In the genomic region with DNA sequence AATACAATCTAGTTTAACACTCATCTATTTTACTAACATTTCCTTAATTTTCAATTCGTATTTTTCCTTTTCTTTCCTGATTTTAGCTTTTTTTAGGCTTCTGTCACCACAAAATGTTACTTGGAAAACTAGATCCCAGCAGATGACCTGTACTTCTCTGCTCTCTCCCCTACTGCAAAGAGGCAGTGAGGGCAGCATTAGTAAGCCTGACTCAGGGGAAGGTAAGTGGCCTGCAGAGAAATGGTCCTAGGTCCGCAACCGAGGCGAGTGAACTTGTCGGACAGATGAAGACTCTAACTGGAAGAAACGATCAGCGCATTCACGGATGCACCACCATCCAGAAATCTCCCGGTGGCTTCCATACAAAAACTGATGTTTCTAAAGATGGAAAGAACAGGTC, we compare ENCODE assay signal across 9 cellular contexts. TPM values are rescaled to one million over a fixed set of nuclear protein-coding genes. Genes with fewer than 3 reads are reported as not detected.
DNase-seq lines count a peak whose midpoint lies in the region; ATAC-seq, FAIRE-seq and TF ChIP-seq lines count a peak whose summit lies in the region.
"Had no signal": no experiment of that assay in that cellular context is flagged by ENCODE, and none has a peak within 500 bp of the region (broad histone marks: within the 10 kb centered on the region; RNA-seq: fewer than 3 reads in every experiment).

No MANE protein-coding gene starts in this region.

- no peak overlapping the region for H2AFZ ChIP-seq in HepG2 (ENCODE audit: low read length)

- H3K4me1 Mint-ChIP-seq in activated CD4-positive, alpha-beta T cell treated with anti-CD3 and anti-CD28 coated beads, Interleukin-2, amount 10 ng/mL, durations not matched to agents 24 days and 14 days = peaks cover 30% of the 10 kb centered on the region

- peak overlapping the region; percentile 84 for H3K27ac Mint-ChIP-seq in activated CD4-positive, alpha-beta T cell treated with anti-CD3 and anti-CD28 coated beads, Interleukin-2, amount 10 ng/mL, durations not matched to agents 24 days and 14 days

- H3K27me3 ChIP-seq in HepG2 (ENCODE audit: control insufficient read depth in 1 of 2, insufficient read depth in 2 of 2, low read length in 2 of 2) = no peaks in the 10 kb centered on the region
- no peaks in the 10 kb centered on the region for H3K27me3 ChIP-seq in thymus (ENCODE audit: control insufficient read depth, insufficient read depth)
- H3K27me3 ChIP-seq in WERI-Rb-1 (ENCODE audit: insufficient read depth, low read depth, severe bottlenecking) = no peaks in the 10 kb centered on the region

- no peaks in the 10 kb centered on the region; the same call in 1 of the 2 replicates for H4K20me1 ChIP-seq in HepG2 (ENCODE audit: insufficient read depth, low read length)

- TF ChIP-seq CTCF in HepG2 (CRISPR knock-in tag; IDR thresholded peaks at IDR 0.05) = no peak
- TF ChIP-seq CTCF in WERI-Rb-1 (IDR thresholded peaks at IDR 0.05; ENCODE audit: low read depth, low read length) = no peak

- H3K4me2 ChIP-seq in HepG2 (ENCODE audit: low read depth, low read length) = no peak overlapping the region

- ATAC-seq in HepG2 (no peak), HG02981 (IDR thresholded peaks at IDR 0.05; ENCODE audit: unreplicated experiment) (no peak)

- WGBS in HepG2 (ENCODE audit: low lambda C conversion rate) = 97% methylated on average over 9 of the region's 9 CpGs
- WGBS in thymus = 97% methylated on average over 9 of the region's 9 CpGs

- H3K27me3 Mint-ChIP-seq in activated CD4-positive, alpha-beta T cell treated with anti-CD3 and anti-CD28 coated beads, Interleukin-2, amount 10 ng/mL, durations not matched to agents 24 days and 14 days = no peaks in the 10 kb centered on the region

- intact Hi-C loops in activated CD4-positive, alpha-beta T cell treated with anti-CD3 and anti-CD28 coated beads, Interleukin-2, amount 10 ng/mL, durations not matched to agents 24 days and 14 days (cut with micrococcal nuclease) = no loop called here
- intact Hi-C loops in HepG2 (cut with micrococcal nuclease; ENCODE audit: unreplicated experiment) = no loop called here
- intact Hi-C loops in head of caudate nucleus (cut with DNase I) = no loop called here

- peaks cover 15 to 47% of the 10 kb centered on the region in 2 experiments; a peak in 4 of 5 replicates for H3K36me3 ChIP-seq in HepG2 (replicated peaks in 1 of 2; ENCODE audit: control insufficient read depth in 1 of 2, insufficient read depth in 2 of 2, low read length in 2 of 2)
- H3K36me3 ChIP-seq in thymus (ENCODE audit: control insufficient read depth, insufficient read depth) = peaks cover 52% of the 10 kb centered on the region
- H3K36me3 ChIP-seq in WERI-Rb-1 = peaks cover 58% of the 10 kb centered on the region

- DNase-seq in activated CD4-positive, alpha-beta T cell treated with anti-CD3 and anti-CD28 coated beads, Interleukin-2, amount 10 ng/mL, durations not matched to agents 24 days and 14 days = no peak
- DNase-seq in activated CD4-positive, alpha-beta T cell treated with anti-CD3 and anti-CD28 coated beads, Interleukin-2, amount 50 U/mL, for 4 hours = no peak
- DNase-seq in amniotic epithelial cell (ENCODE audit: low read depth) (peak; percentile 62), HepG2 (ENCODE audit: low spot score) (no peak), head of caudate nucleus (no peak), WERI-Rb-1 (no peak)

- no peak for FAIRE-seq in HepG2 (lab: Jason Lieb, UNC)
- FAIRE-seq: D721Med had no signal

- in situ Hi-C loops in HepG2 (cut with HindIII; ENCODE audit: extremely low pct_ligation_motif_present, low pct_unique_long_range_greater_than_20kb) = no loop called here

- no peak for TF ChIP-seq POLR2A in HepG2 (IDR thresholded peaks at IDR 0.05; ENCODE audit: insufficient read depth in 1 of 2, low read depth in 2 of 2, low read length in 2 of 2)

- no peaks in the 10 kb centered on the region for H3K9me3 ChIP-seq in HepG2 (ENCODE audit: low read length)
- no peaks in the 10 kb centered on the region for H3K9me3 ChIP-seq in thymus (ENCODE audit: control insufficient read depth)
- H3K9me3 ChIP-seq in WERI-Rb-1 (ENCODE audit: severe bottlenecking) = no peaks in the 10 kb centered on the region

- CTCF ChIA-PET in HepG2 (lab: Yijun Ruan, JAX; ENCODE audit: low intra/inter-chr PET ratio, low total read pairs) = interaction anchor here (1.7 kb wide), 1 partner anchor 249 kb away, joined by 3 read pairs; no protein-coding TSS in a partner anchor

- H3K79me2 ChIP-seq in HepG2 (ENCODE audit: insufficient read depth, low read length) = no peaks in the 10 kb centered on the region

- H3K4me3 Mint-ChIP-seq in activated CD4-positive, alpha-beta T cell treated with anti-CD3 and anti-CD28 coated beads, Interleukin-2, amount 10 ng/mL, durations not matched to agents 24 days and 14 days = peak overlapping the region; percentile 49

- H3K27ac ChIP-seq in HepG2 (ENCODE audit: extremely low read length, insufficient read depth, low read length) (peak overlapping the region; percentile 96), thymus (ENCODE audit: low read depth) (peak overlapping the region; percentile 20), WERI-Rb-1 (no peak overlapping the region)

- no peak for TF ChIP-seq RAD21 in HepG2 (CRISPR knock-in tag; IDR thresholded peaks at IDR 0.05)

- H3K4me1 ChIP-seq in HepG2 (ENCODE audit: insufficient read depth, low read length) = peaks cover 20% of the 10 kb centered on the region
- H3K4me1 ChIP-seq in thymus (ENCODE audit: control insufficient read depth, insufficient read depth, low read length) = no peaks in the 10 kb centered on the region

- H3K4me3 ChIP-seq in HepG2 (replicated peaks in 1 of 3; ENCODE audit: insufficient read depth in 1 of 3, low read depth in 2 of 3, low read length in 3 of 3) (no peak overlapping the region), thymus (ENCODE audit: low read length) (no peak overlapping the region), WERI-Rb-1 (ENCODE audit: low read depth, low read length) (no peak overlapping the region)

- POLR2A ChIA-PET in HepG2 (lab: Yijun Ruan, JAX) = interaction anchor here (1.2 to 4.4 kb wide), 4 partner anchors 10 to 33 kb away, joined by 3 to 30 read pairs (median 12); a partner anchor contains a TSS

- TF ChIP-seq EP300 in HepG2 (IDR thresholded peaks at IDR 0.05; ENCODE audit: low read depth in 2 of 2, low read length in 2 of 2) (no peak), HepG2 (CRISPR knock-in tag; IDR thresholded peaks at IDR 0.05; ENCODE audit: borderline replicate concordance) (no peak)

- peak overlapping the region; percentile 78; the same call in 1 of the 2 replicates for H3K9ac ChIP-seq in HepG2 (ENCODE audit: insufficient read depth, low read depth, low read length)

- peaks cover 53% of the 10 kb centered on the region for H3K36me3 Mint-ChIP-seq in activated CD4-positive, alpha-beta T cell treated with anti-CD3 and anti-CD28 coated beads, Interleukin-2, amount 10 ng/mL, durations not matched to agents 24 days and 14 days (ENCODE audit: low read depth)

- BruUV-seq in HepG2 (replicated peaks; lab: Mats Ljungman, UMichigan) = no TSS peak

- no peaks in the 10 kb centered on the region for H3K9me3 Mint-ChIP-seq in activated CD4-positive, alpha-beta T cell treated with anti-CD3 and anti-CD28 coated beads, Interleukin-2, amount 10 ng/mL, durations not matched to agents 24 days and 14 days

RNA-seq across cellular contexts. Expression of a gene that starts 20.4 kb away (rescaled TPM):
- 38.7 and 39.4 TPM in 2 replicates for total RNA-seq in activated CD4-positive, alpha-beta T cell treated with anti-CD3 and anti-CD28 coated beads, Interleukin-2, amount 10 ng/mL, durations not matched to agents 24 days and 14 days
- 25.9 and 50.5 TPM in 2 replicates for total RNA-seq in HepG2 (2016; rRNA removed; fragmentation: Illumina TruSeq; extraction: Trizol)
- total RNA-seq in HepG2 (2016; cell fraction: cytosol; rRNA removed; fragmentation: Illumina TruSeq; extraction: Trizol; ENCODE audit: low read depth) = 3.9 and 4.2 TPM in 2 replicates
- 26.3 and 51.3 TPM in 2 replicates for total RNA-seq in HepG2 (2016; cell fraction: insoluble cytoplasmic fraction; rRNA removed; fragmentation: Illumina TruSeq; extraction: Trizol)
- total RNA-seq in HepG2 (2016; cell fraction: membrane; rRNA removed; fragmentation: Illumina TruSeq; extraction: Trizol) = 14.0 TPM in 2 replicates
- 52.0 and 59.4 TPM in 2 replicates for total RNA-seq in HepG2 (2016; cell fraction: nucleus; rRNA removed; fragmentation: Illumina TruSeq; extraction: Trizol)
- 48.9 and 57.4 TPM in 2 replicates for polyA plus RNA-seq in HepG2 (2011; rRNA removed)
- 50.3 and 50.5 TPM in 2 replicates for polyA plus RNA-seq in HepG2 (2011; cell fraction: cytosol; rRNA removed)
- polyA plus RNA-seq in HepG2 (2011; cell fraction: nucleus; rRNA removed) = 72.5 and 76.8 TPM in 2 replicates
- polyA plus RNA-seq in HepG2 (2012) = 33.1 and 37.6 TPM in 2 replicates
- polyA plus RNA-seq in HepG2 (2016; cell fraction: cytosol; fragmentation: Illumina TruSeq; extraction: Trizol; ENCODE audit: low read depth) = 3.5 and 3.6 TPM in 2 replicates
- 24.2 and 24.5 TPM in 2 replicates for polyA plus RNA-seq in HepG2 (2016; cell fraction: insoluble cytoplasmic fraction; fragmentation: Illumina TruSeq; extraction: Trizol; ENCODE audit: low read depth)
- polyA plus RNA-seq in HepG2 (2016; cell fraction: membrane; fragmentation: Illumina TruSeq; extraction: Trizol; ENCODE audit: low read depth) = 8.3 and 8.4 TPM in 2 replicates
- polyA plus RNA-seq in HepG2 (2016; cell fraction: nucleus; fragmentation: Illumina TruSeq; extraction: Trizol; ENCODE audit: insufficient read depth, low read depth) = 80.8 and 88.2 TPM in 2 replicates
- 77.4 and 114 TPM in 2 replicates for polyA minus RNA-seq in HepG2 (2011; rRNA and poly(A)+ RNA removed; ENCODE audit: low replicate concordance)
- 30.1 and 30.2 TPM in 2 replicates for polyA minus RNA-seq in HepG2 (2011; cell fraction: cytosol; rRNA and poly(A)+ RNA removed)
- polyA minus RNA-seq in HepG2 (2011; cell fraction: nucleus; rRNA and poly(A)+ RNA removed) = 31.3 and 32.3 TPM in 2 replicates
- polyA plus RNA-seq in thymus = 50.4 TPM

RNA-seq across cellular contexts. Expression of a gene that starts 20.6 kb away (rescaled TPM):
- 27.7 and 29.6 TPM in 2 replicates for total RNA-seq in activated CD4-positive, alpha-beta T cell treated with anti-CD3 and anti-CD28 coated beads, Interleukin-2, amount 10 ng/mL, durations not matched to agents 24 days and 14 days
- total RNA-seq in HepG2 (2016; rRNA removed; fragmentation: Illumina TruSeq; extraction: Trizol) = 24.1 and 32.0 TPM in 2 replicates
- 11.2 and 11.5 TPM in 2 replicates for total RNA-seq in HepG2 (2016; cell fraction: cytosol; rRNA removed; fragmentation: Illumina TruSeq; extraction: Trizol; ENCODE audit: low read depth)
- 26.4 and 35.5 TPM in 2 replicates for total RNA-seq in HepG2 (2016; cell fraction: insoluble cytoplasmic fraction; rRNA removed; fragmentation: Illumina TruSeq; extraction: Trizol)
- 22.7 TPM in 2 replicates for total RNA-seq in HepG2 (2016; cell fraction: membrane; rRNA removed; fragmentation: Illumina TruSeq; extraction: Trizol)
- total RNA-seq in HepG2 (2016; cell fraction: nucleus; rRNA removed; fragmentation: Illumina TruSeq; extraction: Trizol) = 7.9 and 10.8 TPM in 2 replicates
- polyA plus RNA-seq in HepG2 (2011; rRNA removed) (13.3 and 15.8 TPM in 2 replicates), thymus (10.8 TPM)
- 12.6 and 17.4 TPM in 2 replicates for polyA plus RNA-seq in HepG2 (2011; cell fraction: cytosol; rRNA removed)
- 4.0 and 4.7 TPM in 2 replicates for polyA plus RNA-seq in HepG2 (2011; cell fraction: nucleus; rRNA removed)
- polyA plus RNA-seq in HepG2 (2012) = 17.8 and 18.8 TPM in 2 replicates
- 9.9 and 12.4 TPM in 2 replicates for polyA plus RNA-seq in HepG2 (2016; cell fraction: cytosol; fragmentation: Illumina TruSeq; extraction: Trizol; ENCODE audit: low read depth)
- polyA plus RNA-seq in HepG2 (2016; cell fraction: insoluble cytoplasmic fraction; fragmentation: Illumina TruSeq; extraction: Trizol; ENCODE audit: low read depth) = 30.7 and 33.5 TPM in 2 replicates
- polyA plus RNA-seq in HepG2 (2016; cell fraction: membrane; fragmentation: Illumina TruSeq; extraction: Trizol; ENCODE audit: low read depth) = 19.0 and 19.4 TPM in 2 replicates
- 14.4 and 14.5 TPM in 2 replicates for polyA plus RNA-seq in HepG2 (2016; cell fraction: nucleus; fragmentation: Illumina TruSeq; extraction: Trizol; ENCODE audit: insufficient read depth, low read depth)
- polyA minus RNA-seq in HepG2 (2011; rRNA and poly(A)+ RNA removed; ENCODE audit: low replicate concordance) = 7.0 and 13.0 TPM in 2 replicates
- 7.3 and 8.8 TPM in 2 replicates for polyA minus RNA-seq in HepG2 (2011; cell fraction: cytosol; rRNA and poly(A)+ RNA removed)
- polyA minus RNA-seq in HepG2 (2011; cell fraction: nucleus; rRNA and poly(A)+ RNA removed) = 3.0 and 5.8 TPM in 2 replicates

RNA-seq across cellular contexts. Expression of a gene that starts 33.2 kb away (rescaled TPM):
- 29.7 and 32.3 TPM in 2 replicates for total RNA-seq in activated CD4-positive, alpha-beta T cell treated with anti-CD3 and anti-CD28 coated beads, Interleukin-2, amount 10 ng/mL, durations not matched to agents 24 days and 14 days
- total RNA-seq in HepG2 (2016; rRNA removed; fragmentation: Illumina TruSeq; extraction: Trizol) = 19.2 and 24.1 TPM in 2 replicates
- total RNA-seq in HepG2 (2016; cell fraction: cytosol; rRNA removed; fragmentation: Illumina TruSeq; extraction: Trizol; ENCODE audit: low read depth) = 3.7 and 5.6 TPM in 2 replicates
- total RNA-seq in HepG2 (2016; cell fraction: insoluble cytoplasmic fraction; rRNA removed; fragmentation: Illumina TruSeq; extraction: Trizol) = 17.3 and 22.5 TPM in 2 replicates
- total RNA-seq in HepG2 (2016; cell fraction: membrane; rRNA removed; fragmentation: Illumina TruSeq; extraction: Trizol) = 5.4 and 7.1 TPM in 2 replicates
- total RNA-seq in HepG2 (2016; cell fraction: nucleus; rRNA removed; fragmentation: Illumina TruSeq; extraction: Trizol) = 29.8 and 32.0 TPM in 2 replicates
- polyA plus RNA-seq in HepG2 (2011; rRNA removed) = 9.4 and 13.5 TPM in 2 replicates
- 5.6 and 7.4 TPM in 2 replicates for polyA plus RNA-seq in HepG2 (2011; cell fraction: cytosol; rRNA removed)
- polyA plus RNA-seq in HepG2 (2011; cell fraction: nucleus; rRNA removed) = 40.8 and 46.3 TPM in 2 replicates
- polyA plus RNA-seq in HepG2 (2012) = 20.6 and 22.0 TPM in 2 replicates
- polyA plus RNA-seq in HepG2 (2016; cell fraction: cytosol; fragmentation: Illumina TruSeq; extraction: Trizol; ENCODE audit: low read depth) = 0.59 and 0.94 TPM in 2 replicates
- polyA plus RNA-seq in HepG2 (2016; cell fraction: insoluble cytoplasmic fraction; fragmentation: Illumina TruSeq; extraction: Trizol; ENCODE audit: low read depth) = 13.8 and 16.6 TPM in 2 replicates
- polyA plus RNA-seq in HepG2 (2016; cell fraction: membrane; fragmentation: Illumina TruSeq; extraction: Trizol; ENCODE audit: low read depth) = 1.5 and 1.9 TPM in 2 replicates
- 38.7 and 40.3 TPM in 2 replicates for polyA plus RNA-seq in HepG2 (2016; cell fraction: nucleus; fragmentation: Illumina TruSeq; extraction: Trizol; ENCODE audit: insufficient read depth, low read depth)
- polyA minus RNA-seq in HepG2 (2011; rRNA and poly(A)+ RNA removed; ENCODE audit: low replicate concordance) = 12.4 and 15.1 TPM in 2 replicates
- 7.6 and 8.9 TPM in 2 replicates for polyA minus RNA-seq in HepG2 (2011; cell fraction: cytosol; rRNA and poly(A)+ RNA removed)
- 38.9 and 54.2 TPM in 2 replicates for polyA minus RNA-seq in HepG2 (2011; cell fraction: nucleus; rRNA and poly(A)+ RNA removed)
- 32.8 TPM for polyA plus RNA-seq in thymus

RNA-seq across cellular contexts. Expression of a gene that starts 33.4 kb away (rescaled TPM):
- 17.4 and 18.0 TPM in 2 replicates for total RNA-seq in activated CD4-positive, alpha-beta T cell treated with anti-CD3 and anti-CD28 coated beads, Interleukin-2, amount 10 ng/mL, durations not matched to agents 24 days and 14 days
- total RNA-seq in HepG2 (2016; rRNA removed; fragmentation: Illumina TruSeq; extraction: Trizol) = 19.4 and 28.7 TPM in 2 replicates
- total RNA-seq in HepG2 (2016; cell fraction: cytosol; rRNA removed; fragmentation: Illumina TruSeq; extraction: Trizol; ENCODE audit: low read depth) = 9.0 and 9.3 TPM in 2 replicates
- 20.1 and 30.7 TPM in 2 replicates for total RNA-seq in HepG2 (2016; cell fraction: insoluble cytoplasmic fraction; rRNA removed; fragmentation: Illumina TruSeq; extraction: Trizol)
- 15.0 and 16.0 TPM in 2 replicates for total RNA-seq in HepG2 (2016; cell fraction: membrane; rRNA removed; fragmentation: Illumina TruSeq; extraction: Trizol)
- total RNA-seq in HepG2 (2016; cell fraction: nucleus; rRNA removed; fragmentation: Illumina TruSeq; extraction: Trizol) = 8.0 and 8.6 TPM in 2 replicates
- polyA plus RNA-seq in HepG2 (2011; rRNA removed) (2.8 and 5.1 TPM in 2 replicates), thymus (18.3 TPM)
- polyA plus RNA-seq in HepG2 (2011; cell fraction: cytosol; rRNA removed) = 1.7 and 2.5 TPM in 2 replicates
- polyA plus RNA-seq in HepG2 (2011; cell fraction: nucleus; rRNA removed) = 1.0 and 1.2 TPM in 2 replicates
- polyA plus RNA-seq in HepG2 (2012) = 6.7 and 14.3 TPM in 2 replicates
- 11.3 and 14.2 TPM in 2 replicates for polyA plus RNA-seq in HepG2 (2016; cell fraction: cytosol; fragmentation: Illumina TruSeq; extraction: Trizol; ENCODE audit: low read depth)
- 33.0 and 38.8 TPM in 2 replicates for polyA plus RNA-seq in HepG2 (2016; cell fraction: insoluble cytoplasmic fraction; fragmentation: Illumina TruSeq; extraction: Trizol; ENCODE audit: low read depth)
- 15.2 and 17.8 TPM in 2 replicates for polyA plus RNA-seq in HepG2 (2016; cell fraction: membrane; fragmentation: Illumina TruSeq; extraction: Trizol; ENCODE audit: low read depth)
- 12.2 and 14.0 TPM in 2 replicates for polyA plus RNA-seq in HepG2 (2016; cell fraction: nucleus; fragmentation: Illumina TruSeq; extraction: Trizol; ENCODE audit: insufficient read depth, low read depth)
- 1.8 and 3.7 TPM in 2 replicates for polyA minus RNA-seq in HepG2 (2011; rRNA and poly(A)+ RNA removed; ENCODE audit: low replicate concordance)
- polyA minus RNA-seq in HepG2 (2011; cell fraction: cytosol; rRNA and poly(A)+ RNA removed) = 1.1 and 1.2 TPM in 2 replicates
- 6.7 and 7.2 TPM in 2 replicates for polyA minus RNA-seq in HepG2 (2011; cell fraction: nucleus; rRNA and poly(A)+ RNA removed)
